ENCODE assay signal across 1 cellular context in genomic region chr10:73840403-73841301, GRCh38.
TF ChIP-seq lines count a peak whose summit lies in the region.

No MANE protein-coding gene starts in this region.

TF ChIP-seq in HepG2, 621 proteins besides CTCF, POLR2A, EP300 and RAD21 (continued from another document and continues in another):
- no peak for TF ChIP-seq GTF2F1 (IDR thresholded peaks at IDR 0.05; ENCODE audit: low read length)
- peak; percentile 69 for TF ChIP-seq ZNF781 (CRISPR knock-in tag; IDR thresholded peaks at IDR 0.05; ENCODE audit: borderline replicate concordance, not compliant biosample characterization)
- TF ChIP-seq ZNF816 (CRISPR knock-in tag; IDR thresholded peaks at IDR 0.05; ENCODE audit: borderline replicate concordance): no peak
- peak; percentile 38; the same call in 1 of the 2 replicates for TF ChIP-seq MYPOP (CRISPR knock-in tag; IDR thresholded peaks at IDR 0.05)
- no peak for TF ChIP-seq PHB2 (IDR thresholded peaks at IDR 0.05; ENCODE audit: partially characterized antibody)
- TF ChIP-seq, protein P1, sequence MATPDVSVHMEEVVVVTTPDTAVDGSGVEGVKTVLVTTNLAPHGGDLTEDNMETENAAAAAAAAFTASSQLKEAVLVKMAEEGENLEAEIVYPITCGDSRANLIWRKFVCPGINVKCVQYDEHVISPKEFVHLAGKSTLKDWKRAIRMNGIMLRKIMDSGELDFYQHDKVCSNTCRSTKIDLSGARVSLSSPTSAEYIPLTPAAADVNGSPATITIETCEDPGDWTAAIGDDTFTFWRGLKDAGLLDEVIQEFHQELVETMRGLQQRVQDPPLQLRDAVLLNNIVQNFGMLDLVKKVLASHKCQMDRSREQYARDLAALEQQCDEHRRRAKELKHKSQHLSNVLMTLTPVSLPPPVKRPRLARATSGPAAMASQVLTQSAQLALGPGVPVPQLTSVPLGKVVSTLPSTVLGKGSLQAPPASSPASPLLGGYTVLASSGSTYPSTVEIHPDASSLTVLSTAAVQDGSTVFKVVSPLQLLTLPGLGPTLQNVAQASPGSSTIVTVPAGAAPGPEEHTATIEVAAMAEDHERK (CRISPR knock-in tag; IDR thresholded peaks at IDR 0.05; ENCODE audit: low read depth): no peak
- TF ChIP-seq, protein P2, sequence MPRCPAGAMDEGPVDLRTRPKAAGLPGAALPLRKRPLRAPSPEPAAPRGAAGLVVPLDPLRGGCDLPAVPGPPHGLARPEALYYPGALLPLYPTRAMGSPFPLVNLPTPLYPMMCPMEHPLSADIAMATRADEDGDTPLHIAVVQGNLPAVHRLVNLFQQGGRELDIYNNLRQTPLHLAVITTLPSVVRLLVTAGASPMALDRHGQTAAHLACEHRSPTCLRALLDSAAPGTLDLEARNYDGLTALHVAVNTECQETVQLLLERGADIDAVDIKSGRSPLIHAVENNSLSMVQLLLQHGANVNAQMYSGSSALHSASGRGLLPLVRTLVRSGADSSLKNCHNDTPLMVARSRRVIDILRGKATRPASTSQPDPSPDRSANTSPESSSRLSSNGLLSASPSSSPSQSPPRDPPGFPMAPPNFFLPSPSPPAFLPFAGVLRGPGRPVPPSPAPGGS (CRISPR knock-in tag; IDR thresholded peaks at IDR 0.05): no peak
- TF ChIP-seq ZNF326 (CRISPR knock-in tag; IDR thresholded peaks at IDR 0.05; ENCODE audit: borderline replicate concordance): no peak
- no peak for TF ChIP-seq EZH2 (conservative IDR thresholded peaks at IDR 0.05; ENCODE audit: low read depth, low read length)
- no peak for TF ChIP-seq ZNF329 (CRISPR knock-in tag; IDR thresholded peaks at IDR 0.05; ENCODE audit: low read depth)
- TF ChIP-seq REST (IDR thresholded peaks at IDR 0.05; ENCODE audit: borderline replicate concordance in 1 of 2, low read depth in 1 of 2, low read length in 2 of 2): no peak
- peak; percentile 94 for TF ChIP-seq HNF4G (IDR thresholded peaks at IDR 0.05; ENCODE audit: borderline replicate concordance, low read depth, low read length)
- peak; percentile 85; the same call in 1 of the 2 replicates for TF ChIP-seq HNF4G (CRISPR knock-in tag; IDR thresholded peaks at IDR 0.05; ENCODE audit: borderline replicate concordance, low read depth)
- TF ChIP-seq FOXK2 (IDR thresholded peaks at IDR 0.05): no peak
- TF ChIP-seq ARID2 (CRISPR knock-in tag; IDR thresholded peaks at IDR 0.05; ENCODE audit: borderline replicate concordance): no peak
- no peak for TF ChIP-seq ZNF562 (CRISPR knock-in tag; IDR thresholded peaks at IDR 0.05; ENCODE audit: borderline replicate concordance)
- TF ChIP-seq ZBTB37 (CRISPR knock-in tag; IDR thresholded peaks at IDR 0.05): no peak
- peak; percentile 54; the same call in 1 of the 2 replicates for TF ChIP-seq ARID3A (IDR thresholded peaks at IDR 0.05; ENCODE audit: low read depth, low read length)
- 0 out of 2 replicates have a peak, but pooled peaks have one; percentile 42 for TF ChIP-seq CAMTA2 (CRISPR knock-in tag; IDR thresholded peaks at IDR 0.05; ENCODE audit: borderline replicate concordance)
- TF ChIP-seq E2F2 (CRISPR knock-in tag; IDR thresholded peaks at IDR 0.05; ENCODE audit: borderline replicate concordance): no peak
- no peak for TF ChIP-seq ZNF337 (CRISPR knock-in tag; IDR thresholded peaks at IDR 0.05; ENCODE audit: borderline replicate concordance, low read depth)
- TF ChIP-seq SOX5 (CRISPR knock-in tag; IDR thresholded peaks at IDR 0.05; ENCODE audit: borderline replicate concordance): peak; percentile 92
- TF ChIP-seq SIN3A (IDR thresholded peaks at IDR 0.05; ENCODE audit: borderline replicate concordance, low read depth, low read length): no peak
- no peak for TF ChIP-seq IKZF1 (IDR thresholded peaks at IDR 0.05)
- TF ChIP-seq, protein P3, sequence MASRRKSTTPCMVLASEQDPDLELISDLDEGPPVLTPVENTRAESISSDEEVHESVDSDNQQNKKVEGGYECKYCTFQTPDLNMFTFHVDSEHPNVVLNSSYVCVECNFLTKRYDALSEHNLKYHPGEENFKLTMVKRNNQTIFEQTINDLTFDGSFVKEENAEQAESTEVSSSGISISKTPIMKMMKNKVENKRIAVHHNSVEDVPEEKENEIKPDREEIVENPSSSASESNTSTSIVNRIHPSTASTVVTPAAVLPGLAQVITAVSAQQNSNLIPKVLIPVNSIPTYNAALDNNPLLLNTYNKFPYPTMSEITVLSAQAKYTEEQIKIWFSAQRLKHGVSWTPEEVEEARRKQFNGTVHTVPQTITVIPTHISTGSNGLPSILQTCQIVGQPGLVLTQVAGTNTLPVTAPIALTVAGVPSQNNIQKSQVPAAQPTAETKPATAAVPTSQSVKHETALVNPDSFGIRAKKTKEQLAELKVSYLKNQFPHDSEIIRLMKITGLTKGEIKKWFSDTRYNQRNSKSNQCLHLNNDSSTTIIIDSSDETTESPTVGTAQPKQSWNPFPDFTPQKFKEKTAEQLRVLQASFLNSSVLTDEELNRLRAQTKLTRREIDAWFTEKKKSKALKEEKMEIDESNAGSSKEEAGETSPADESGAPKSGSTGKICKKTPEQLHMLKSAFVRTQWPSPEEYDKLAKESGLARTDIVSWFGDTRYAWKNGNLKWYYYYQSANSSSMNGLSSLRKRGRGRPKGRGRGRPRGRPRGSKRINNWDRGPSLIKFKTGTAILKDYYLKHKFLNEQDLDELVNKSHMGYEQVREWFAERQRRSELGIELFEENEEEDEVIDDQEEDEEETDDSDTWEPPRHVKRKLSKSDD (CRISPR knock-in tag; IDR thresholded peaks at IDR 0.05; ENCODE audit: low read depth): peak; percentile 41; the same call in 1 of the 2 replicates
- TF ChIP-seq GABPA (IDR thresholded peaks at IDR 0.05; ENCODE audit: low read depth, low read length): 0 out of 2 replicates have a peak, but pooled peaks have one; percentile 5
- peak; percentile 65 for TF ChIP-seq GABPA (CRISPR knock-in tag; IDR thresholded peaks at IDR 0.05; ENCODE audit: low read depth)
- TF ChIP-seq SRSF4 (IDR thresholded peaks at IDR 0.05; ENCODE audit: low read depth, low read length, poor library complexity, severe bottlenecking): no peak
- peak; percentile 89 for TF ChIP-seq ZFX (CRISPR knock-in tag; IDR thresholded peaks at IDR 0.05; ENCODE audit: low read depth)
- TF ChIP-seq PHF20 (CRISPR knock-in tag; IDR thresholded peaks at IDR 0.05): no peak
- 0 out of 2 replicates have a peak, but pooled peaks have one; percentile 42 for TF ChIP-seq MIER2 (CRISPR knock-in tag; IDR thresholded peaks at IDR 0.05)
- TF ChIP-seq ZMAT3 (CRISPR knock-in tag; conservative IDR thresholded peaks at IDR 0.05): no peak
- TF ChIP-seq, protein P4, sequence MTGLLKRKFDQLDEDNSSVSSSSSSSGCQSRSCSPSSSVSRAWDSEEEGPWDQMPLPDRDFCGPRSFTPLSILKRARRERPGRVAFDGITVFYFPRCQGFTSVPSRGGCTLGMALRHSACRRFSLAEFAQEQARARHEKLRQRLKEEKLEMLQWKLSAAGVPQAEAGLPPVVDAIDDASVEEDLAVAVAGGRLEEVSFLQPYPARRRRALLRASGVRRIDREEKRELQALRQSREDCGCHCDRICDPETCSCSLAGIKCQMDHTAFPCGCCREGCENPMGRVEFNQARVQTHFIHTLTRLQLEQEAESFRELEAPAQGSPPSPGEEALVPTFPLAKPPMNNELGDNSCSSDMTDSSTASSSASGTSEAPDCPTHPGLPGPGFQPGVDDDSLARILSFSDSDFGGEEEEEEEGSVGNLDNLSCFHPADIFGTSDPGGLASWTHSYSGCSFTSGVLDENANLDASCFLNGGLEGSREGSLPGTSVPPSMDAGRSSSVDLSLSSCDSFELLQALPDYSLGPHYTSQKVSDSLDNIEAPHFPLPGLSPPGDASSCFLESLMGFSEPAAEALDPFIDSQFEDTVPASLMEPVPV (CRISPR knock-in tag; IDR thresholded peaks at IDR 0.05): no peak
- TF ChIP-seq XBP1 (CRISPR knock-in tag; IDR thresholded peaks at IDR 0.05): no peak
- 0 out of 2 replicates have a peak, but pooled peaks have one; percentile 41 for TF ChIP-seq FOSL2 (CRISPR knock-in tag; IDR thresholded peaks at IDR 0.05)
- TF ChIP-seq, protein P5, sequence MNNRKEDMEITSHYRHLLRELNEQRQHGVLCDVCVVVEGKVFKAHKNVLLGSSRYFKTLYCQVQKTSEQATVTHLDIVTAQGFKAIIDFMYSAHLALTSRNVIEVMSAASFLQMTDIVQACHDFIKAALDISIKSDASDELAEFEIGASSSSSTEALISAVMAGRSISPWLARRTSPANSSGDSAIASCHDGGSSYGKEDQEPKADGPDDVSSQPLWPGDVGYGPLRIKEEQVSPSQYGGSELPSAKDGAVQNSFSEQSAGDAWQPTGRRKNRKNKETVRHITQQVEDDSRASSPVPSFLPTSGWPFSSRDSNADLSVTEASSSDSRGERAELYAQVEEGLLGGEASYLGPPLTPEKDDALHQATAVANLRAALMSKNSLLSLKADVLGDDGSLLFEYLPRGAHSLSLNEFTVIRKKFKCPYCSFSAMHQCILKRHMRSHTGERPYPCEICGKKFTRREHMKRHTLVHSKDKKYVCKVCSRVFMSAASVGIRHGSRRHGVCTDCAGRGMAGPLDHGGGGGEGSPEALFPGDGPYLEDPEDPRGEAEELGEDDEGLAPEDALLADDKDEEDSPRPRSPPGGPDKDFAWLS (CRISPR knock-in tag; IDR thresholded peaks at IDR 0.05; ENCODE audit: borderline replicate concordance): no peak
- no peak for TF ChIP-seq ZNF660 (CRISPR knock-in tag; IDR thresholded peaks at IDR 0.05; ENCODE audit: borderline replicate concordance, low read depth)
- peak; percentile 40; the same call in 1 of the 2 replicates for TF ChIP-seq ZNF800 (CRISPR knock-in tag; IDR thresholded peaks at IDR 0.05)
